In genomic region chr4:87009095-87009648, GRCh38 we compare ENCODE assay signal across 7 cellular contexts.
DNase-seq lines count a peak whose midpoint lies in the region; ATAC-seq and TF ChIP-seq lines count a peak whose summit lies in the region.

No MANE protein-coding gene starts in this region.

- H3K79me2 ChIP-seq in GM23248 (ENCODE audit: insufficient read depth), result peaks cover 67% of the 10 kb centered on the region

- TF ChIP-seq POLR2A in spleen (IDR thresholded peaks at IDR 0.05), result no peak

- CTCF ChIA-PET in Calu3 (lab: Charles Lee), result no interaction called here

- no peak overlapping the region for H3K27ac ChIP-seq in GM23248
- peak overlapping the region; percentile 9 to 99 (median 96) for H3K27ac ChIP-seq in spleen

- H3K9me3 ChIP-seq in GM23248 (ENCODE audit: low read depth), result no peaks in the 10 kb centered on the region
- no peaks in the 10 kb centered on the region for H3K9me3 ChIP-seq in spleen

- H3K36me3 Mint-ChIP-seq in Calu3 (ENCODE audit: insufficient read depth, unreplicated experiment), result peaks cover 28% of the 10 kb centered on the region

- H4K20me1 ChIP-seq in GM23248 (ENCODE audit: insufficient read depth), result no peaks in the 10 kb centered on the region

- H3K27me3 Mint-ChIP-seq in Calu3 (ENCODE audit: unreplicated experiment), result no peaks in the 10 kb centered on the region

- 61 to 64% methylated on average over 2 of the region's 2 CpGs for WGBS in GM23248 (ENCODE audit: low coverage in 1 of 2, low lambda C conversion rate in 2 of 2, missing lambda C conversion rate in 2 of 2), 2 experiments
- 17 to 33% (median 28%) methylated on average over 2 of the region's 2 CpGs for WGBS in spleen, 5 donors

- DNase-seq in GM23248 (no peak), RPMI8226 (peak; percentile 47), fibroblast of the aortic adventitia (ENCODE audit: low read depth) (no peak), spleen (no peak), COLO829 (ENCODE audit: low spot score) (no peak), Calu3 (no peak)

- H3K9me3 Mint-ChIP-seq in Calu3 (ENCODE audit: low read depth, unreplicated experiment), result no peaks in the 10 kb centered on the region

- peaks cover 18% of the 10 kb centered on the region for H3K4me1 Mint-ChIP-seq in Calu3 (ENCODE audit: low read depth, unreplicated experiment)

- peak overlapping the region; percentile 92; the same call in 1 of the 2 replicates for H3K4me3 ChIP-seq in GM23248
- H3K4me3 ChIP-seq in fibroblast of the aortic adventitia (ENCODE audit: low read depth, low read length), result peak overlapping the region; percentile 44
- peak overlapping the region in 5 of 8 donors; percentile 64 to 82 (median 70) for H3K4me3 ChIP-seq in spleen

- no peak overlapping the region for H3K4me3 Mint-ChIP-seq in Calu3 (ENCODE audit: low read depth, unreplicated experiment)

- H3K36me3 ChIP-seq in GM23248 (ENCODE audit: low read depth) (no peaks in the 10 kb centered on the region), spleen (no peaks in the 10 kb centered on the region)

- no peak for ATAC-seq in GM18870 (IDR thresholded peaks at IDR 0.05; ENCODE audit: unreplicated experiment)

- H3K27me3 ChIP-seq in GM23248 (replicated peaks; ENCODE audit: insufficient read depth) (no peaks in the 10 kb centered on the region), spleen (replicated peaks in 1 of 7) (no peaks in the 10 kb centered on the region)

- peaks cover 46% of the 10 kb centered on the region for H3F3A ChIP-seq in GM23248 (ENCODE audit: insufficient read depth)

- no peak overlapping the region for H2AFZ ChIP-seq in GM23248

- peak overlapping the region; percentile 98 for H3K4me2 ChIP-seq in GM23248 (ENCODE audit: unreplicated experiment)

- H3K9ac ChIP-seq in GM23248, result 0 out of 2 replicates have a peak overlapping the region, but pooled peaks have one; percentile 86

- in situ Hi-C loops in GM23248 (cut with MboI), result no loop called here

- H3K9me2 ChIP-seq in GM23248 (ENCODE audit: insufficient read depth), result no peaks in the 10 kb centered on the region

- H3K4me1 ChIP-seq in GM23248 (ENCODE audit: insufficient read depth) (peaks cover 45% of the 10 kb centered on the region), spleen (peaks cover 36 to 89% (median 78%) of the 10 kb centered on the region in 6 donors)

- BruUV-seq in Calu3 (replicated peaks; lab: Mats Ljungman, UMichigan), result no TSS peak

- intact Hi-C loops in spleen (cut with DNase I; ENCODE audit: low total_unique reads), result loop anchor here (5.0 kb wide), 1 partner anchor 72 kb away; the partner anchor contains the start of gene AFF1
- intact Hi-C loops in Calu3 (cut with micrococcal nuclease; ENCODE audit: unreplicated experiment), result loop anchor here (5.0 kb wide), 3 partner anchors 33 to 72 kb away; partner anchors contain the start of gene AFF1

- H3K27ac Mint-ChIP-seq in Calu3 (ENCODE audit: unreplicated experiment), result no peak overlapping the region

- TF ChIP-seq CTCF in fibroblast of the aortic adventitia (IDR thresholded peaks at IDR 0.05; ENCODE audit: insufficient read depth, low read length) (no peak), spleen (IDR thresholded peaks at IDR 0.05 in 8 of 11, conservative IDR thresholded peaks at IDR 0.05 in 3 of 11) (no peak), Calu3 (IDR thresholded peaks at IDR 0.05; ENCODE audit: unreplicated experiment) (no peak)
